ENCODE assay signal across 8 cellular contexts in genomic region chr14:92853136-92853535, GRCh38. TPM values are rescaled to one million over a fixed set of nuclear protein-coding genes. Genes with fewer than 3 reads are reported as not detected.
A peak's percentile ranks its signal among the peaks of the same experiment; 100 is the strongest.
DNase-seq lines count a peak whose midpoint lies in the region; ATAC-seq, FAIRE-seq and TF ChIP-seq lines count a peak whose summit lies in the region.
"Not testable (repeated sequence)": the region's sequence is repeated elsewhere in the genome, so short reads cannot be mapped to it uniquely, and the experiment has no call there.

No MANE protein-coding gene starts in this region.

- POLR2A ChIA-PET in A549 (lab: Yijun Ruan, JAX); CD8-positive, alpha-beta memory T cell (lab: Charles Lee): not testable (repeated sequence)

- H3K4me3 Mint-ChIP-seq in CD8-positive, alpha-beta memory T cell: peak overlapping the region in 2 of 7 donors; percentile 22 to 32
- H3K4me3 Mint-ChIP-seq in activated CD8-positive, alpha-beta memory T cell treated with anti-CD3 and anti-CD28 coated beads, Interleukin-2, amount 10 ng/mL, durations not matched to agents 7 days and 5 days: not testable (repeated sequence)

- not testable (repeated sequence) for TF ChIP-seq POLR2A in A549 (IDR thresholded peaks at IDR 0.05; ENCODE audit: low read length)

- H3K27ac ChIP-seq in A549; CD8-positive, alpha-beta memory T cell (ENCODE audit: low read depth, low read length): not testable (repeated sequence)
- peak overlapping the region; percentile 61 for H3K27ac ChIP-seq in KOPT-K1 (ENCODE audit: low read depth, low read length, poor library complexity, severe bottlenecking)

- not testable (repeated sequence) for H3K4me1 ChIP-seq in A549
- H3K4me1 ChIP-seq in CD8-positive, alpha-beta memory T cell (ENCODE audit: insufficient read depth, low read length): peaks cover 22% of the 10 kb centered on the region

- ATAC-seq in A549; activated CD8-positive, alpha-beta memory T cell treated with anti-CD3 and anti-CD28 coated beads, Interleukin-2, amount 10 ng/mL, durations not matched to agents 7 days and 5 days: not testable (repeated sequence)

- H3K9me3 ChIP-seq in A549; CD8-positive, alpha-beta memory T cell (ENCODE audit: low read length); KOPT-K1 (ENCODE audit: insufficient read depth, low read length, poor library complexity, severe bottlenecking): not testable (repeated sequence)

- H3K4me1 Mint-ChIP-seq in CD8-positive, alpha-beta memory T cell: peaks cover 18 to 42% (median 42%) of the 10 kb centered on the region in 3 donors
- not testable (repeated sequence) for H3K4me1 Mint-ChIP-seq in activated CD8-positive, alpha-beta memory T cell treated with anti-CD3 and anti-CD28 coated beads, Interleukin-2, amount 10 ng/mL, durations not matched to agents 7 days and 5 days

- H3K36me3 ChIP-seq in CD8-positive, alpha-beta memory T cell (ENCODE audit: insufficient read depth, low read length); KOPT-K1 (ENCODE audit: insufficient read depth, low read length): not testable (repeated sequence)

- TF ChIP-seq CTCF in A549 (IDR thresholded peaks at IDR 0.05): not testable (repeated sequence)

- H3K36me3 Mint-ChIP-seq in CD8-positive, alpha-beta memory T cell: peaks cover 0 to 12% (median 2%) of the 10 kb centered on the region in 3 donors
- H3K36me3 Mint-ChIP-seq in activated CD8-positive, alpha-beta memory T cell treated with anti-CD3 and anti-CD28 coated beads, Interleukin-2, amount 10 ng/mL, durations not matched to agents 7 days and 5 days: not testable (repeated sequence)

- 24% methylated on average over 5 of the region's 8 CpGs for WGBS in A549 (ENCODE audit: missing lambda C conversion rate)

- TF ChIP-seq EP300 in A549 (IDR thresholded peaks at IDR 0.05): not testable (repeated sequence)

- CTCF ChIA-PET in A549 (lab: Yijun Ruan, JAX): interaction anchor here (0.7 to 1.2 kb wide), 2 partner anchors 27 to 260 kb away, joined by 3 read pairs; no protein-coding TSS in a partner anchor
- CTCF ChIA-PET in CD8-positive, alpha-beta memory T cell (lab: Charles Lee); activated CD8-positive, alpha-beta memory T cell treated with anti-CD3 and anti-CD28 coated beads, Interleukin-2, amount 10 ng/mL, durations not matched to agents 7 days and 5 days (lab: Charles Lee): not testable (repeated sequence)

- H3K9me3 Mint-ChIP-seq in CD8-positive, alpha-beta memory T cell: peaks cover 0 to 15% (median 6%) of the 10 kb centered on the region in 5 donors
- not testable (repeated sequence) for H3K9me3 Mint-ChIP-seq in activated CD8-positive, alpha-beta memory T cell treated with anti-CD3 and anti-CD28 coated beads, Interleukin-2, amount 10 ng/mL, durations not matched to agents 7 days and 5 days (ENCODE audit: low read depth)

- not testable (repeated sequence) for H3K27me3 ChIP-seq in CD8-positive, alpha-beta memory T cell (ENCODE audit: insufficient read depth, low read length, poor library complexity, severe bottlenecking)

- H3K4me3 ChIP-seq in A549; CD8-positive, alpha-beta memory T cell (ENCODE audit: low read length): not testable (repeated sequence)

- peak overlapping the region; percentile 54 for H3K4me2 ChIP-seq in A549

- not testable (repeated sequence) for FAIRE-seq in A549 (lab: Jason Lieb, UNC)

- H3K27ac Mint-ChIP-seq in CD8-positive, alpha-beta memory T cell: peak overlapping the region in 1 of 8 donors; percentile 24
- not testable (repeated sequence) for H3K27ac Mint-ChIP-seq in activated CD8-positive, alpha-beta memory T cell treated with anti-CD3 and anti-CD28 coated beads, Interleukin-2, amount 10 ng/mL, durations not matched to agents 7 days and 5 days

- TF ChIP-seq RAD21 in A549 (conservative IDR thresholded peaks at IDR 0.05 in 1 of 2, IDR thresholded peaks at IDR 0.05 in 1 of 2): not testable (repeated sequence)

- DNase-seq in A549 (ENCODE audit: low read depth in 1 of 2, low spot score in 1 of 2): not testable (repeated sequence)
- peak in 3 of 5 donors; percentile 5 to 61 (median 16) for DNase-seq in CD8-positive, alpha-beta memory T cell
- peak; percentile 3 for DNase-seq in T follicular helper cell (ENCODE audit: low read depth)
- DNase-seq in activated CD4-positive, alpha-beta T cell treated with anti-CD3 and anti-CD28 coated beads, Interleukin-2, amount 50 U/mL, for 1 hour: peak; percentile 25
- peak; percentile 62 for DNase-seq in activated CD8-positive, alpha-beta memory T cell treated with anti-CD3 and anti-CD28 coated beads, Interleukin-2, amount 10 ng/mL, durations not matched to agents 7 days and 5 days
- peak; percentile 66 for DNase-seq in activated effector memory CD4-positive, alpha-beta T cell treated with anti-CD3 and anti-CD28 coated beads, Interleukin-2, amount 50 U/mL, for 16 hours
- peak; percentile 34 for DNase-seq in central memory CD4-positive, alpha-beta T cell

- H3K27me3 Mint-ChIP-seq in CD8-positive, alpha-beta memory T cell: peaks cover 16 to 18% of the 10 kb centered on the region in 2 donors
- H3K27me3 Mint-ChIP-seq in activated CD8-positive, alpha-beta memory T cell treated with anti-CD3 and anti-CD28 coated beads, Interleukin-2, amount 10 ng/mL, durations not matched to agents 7 days and 5 days: peaks cover 16% of the 10 kb centered on the region

RNA-seq across cellular contexts. Expression of gene GOLGA5, which starts 59.0 kb away (rescaled TPM):
- polyA plus RNA-seq in A549 (2011; rRNA removed) (49.5 and 53.8 TPM in 2 replicates), A549 (2017; fragmentation: RNase III; extraction: RNeasy Plus Mini Kit Qiagen cat#74134 plus additional on column Dnase treatment) (27.4 to 34.0 TPM (median 31.9 TPM) in 3 replicates)
- polyA plus RNA-seq in A549 (2012; cell fraction: cytosol; rRNA removed): 13.0 and 13.1 TPM in 2 replicates
- 4.0 and 4.8 TPM in 2 replicates for polyA plus RNA-seq in A549 (2012; cell fraction: nucleus; rRNA removed)
- polyA minus RNA-seq in A549 (2011; rRNA and poly(A)+ RNA removed): 12.2 and 14.2 TPM in 2 replicates
- total RNA-seq in CD8-positive, alpha-beta memory T cell: 10 to 100 TPM; 17.4 to 19.8 TPM
- 25.6 TPM for polyA plus RNA-seq in CD8-positive, alpha-beta memory T cell
- total RNA-seq in activated CD8-positive, alpha-beta memory T cell treated with anti-CD3 and anti-CD28 coated beads, Interleukin-2, amount 10 ng/mL, durations not matched to agents 7 days and 5 days: 10 to 100 TPM; 18.5 to 19.7 TPM
